Comparison of ENCODE assay signal across 9 cellular contexts in the genomic region with DNA sequence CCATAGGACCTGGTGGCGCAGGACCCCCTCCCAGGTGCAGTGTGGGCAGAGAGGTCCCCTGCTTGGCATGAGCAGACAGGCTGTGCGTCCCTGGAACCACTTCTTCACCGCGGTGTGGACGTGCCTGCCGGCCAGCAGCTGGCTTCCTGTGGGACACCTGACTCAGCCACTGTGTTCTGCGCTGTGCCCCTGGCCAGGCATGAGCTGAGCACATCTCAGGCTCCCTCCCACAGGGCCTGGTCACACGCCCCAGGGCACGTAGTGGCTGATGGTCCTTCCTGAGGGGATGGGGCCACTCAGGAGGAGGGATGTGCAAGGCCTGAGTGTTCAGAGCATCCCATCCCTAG. TPM values are rescaled to one million over a fixed set of nuclear protein-coding genes. Genes with fewer than 3 reads are reported as not detected.
A peak's percentile ranks its signal among the peaks of the same experiment; 100 is the strongest.
DNase-seq lines count a peak whose midpoint lies in the region; ATAC-seq and TF ChIP-seq lines count a peak whose summit lies in the region.
"Had no signal": no experiment of that assay in that cellular context is flagged by ENCODE, and none has a peak within 500 bp of the region (broad histone marks: within the 10 kb centered on the region; RNA-seq: fewer than 3 reads in every experiment).

No MANE protein-coding gene starts in this region.

- H3K27me3 ChIP-seq in adipocyte (replicated peaks; ENCODE audit: control insufficient read depth, insufficient read depth, low read length): no peaks in the 10 kb centered on the region
- no peaks in the 10 kb centered on the region for H3K27me3 ChIP-seq in rectal smooth muscle tissue (ENCODE audit: control insufficient read depth, insufficient read depth, low read length)

- peaks cover 72 to 95% of the 10 kb centered on the region in 2 donors for H3K36me3 Mint-ChIP-seq in CD14-positive monocyte

- H3K4me1 ChIP-seq in adipocyte (ENCODE audit: control insufficient read depth, insufficient read depth, low read length) (peaks cover 86% of the 10 kb centered on the region), rectal smooth muscle tissue (ENCODE audit: control insufficient read depth, insufficient read depth, low read length) (peaks cover 36% of the 10 kb centered on the region)

- H3K9me3 Mint-ChIP-seq in CD14-positive monocyte: no peaks in the 10 kb centered on the region
- H3K9me3 Mint-ChIP-seq: T-helper 1 cell treated with Interleukin-12 subunit alpha and Interleukin-12 subunit beta and Interleukin-4 antibody, amounts not matched to agents 30 μg/mL and 1 μg/mL, for 36 hours had no signal

- peaks cover 15% of the 10 kb centered on the region for H3K4me1 Mint-ChIP-seq in CD14-positive monocyte

- no peak overlapping the region for H3K4me3 Mint-ChIP-seq in CD14-positive monocyte
- H3K4me3 Mint-ChIP-seq: T-helper 1 cell treated with Interleukin-12 subunit alpha and Interleukin-12 subunit beta and Interleukin-4 antibody, amounts not matched to agents 30 μg/mL and 1 μg/mL, for 36 hours had no signal

- TF ChIP-seq CTCF in CD14-positive monocyte (IDR thresholded peaks at IDR 0.05): no peak

- peaks cover 17% of the 10 kb centered on the region for H3K36me3 ChIP-seq in adipocyte (ENCODE audit: control insufficient read depth, insufficient read depth, low read length, severe bottlenecking)
- peaks cover 9% of the 10 kb centered on the region for H3K36me3 ChIP-seq in rectal smooth muscle tissue (ENCODE audit: control insufficient read depth, insufficient read depth, low read length)

- H3K4me3 ChIP-seq in adipocyte (ENCODE audit: low read length): no peak overlapping the region
- no peak overlapping the region for H3K4me3 ChIP-seq in rectal smooth muscle tissue (ENCODE audit: low read length)

- H3K27ac ChIP-seq in rectal smooth muscle tissue (ENCODE audit: low read depth, low read length): peak overlapping the region; percentile 82

- peak overlapping the region in 2 of 7 donors; percentile 54 to 57 for H3K27ac Mint-ChIP-seq in CD14-positive monocyte
- H3K27ac Mint-ChIP-seq: T-helper 1 cell treated with Interleukin-12 subunit alpha and Interleukin-12 subunit beta and Interleukin-4 antibody, amounts not matched to agents 30 μg/mL and 1 μg/mL, for 36 hours had no signal

- intact Hi-C loops in CD14-positive monocyte (cut with micrococcal nuclease): no loop called here
- intact Hi-C loops in Right ventricle myocardium superior (cut with DNase I): no loop called here

- H3K9ac ChIP-seq in adipocyte (ENCODE audit: low read length) (peak overlapping the region; percentile 89), rectal smooth muscle tissue (ENCODE audit: low read length) (no peak overlapping the region)

- ATAC-seq in Right ventricle myocardium superior (ENCODE audit: poor library complexity) (peak; percentile 30), GM18868 (IDR thresholded peaks at IDR 0.05; ENCODE audit: unreplicated experiment) (no peak)

- no peaks in the 10 kb centered on the region for H3K27me3 Mint-ChIP-seq in CD14-positive monocyte (ENCODE audit: low read depth in 3 of 3)

- H3K9me3 ChIP-seq in adipocyte (ENCODE audit: control insufficient read depth, low read length): no peaks in the 10 kb centered on the region

- peak; percentile 34 for DNase-seq in CD14-positive monocyte (ENCODE audit: low spot score)
- DNase-seq in adipocyte (ENCODE audit: low read depth): no peak
- DNase-seq in Right ventricle myocardium superior: peak; percentile 77
- no peak for DNase-seq in SIG-M5 treated with dmso at 0.1 percent for 504 hours (lab: John Stamatoyannopoulos, UW; ENCODE audit: unreplicated experiment)
- DNase-seq in stimulated activated CD8-positive, alpha-beta memory T cell treated with anti-CD3 and anti-CD28 coated beads, Interleukin-4, amount 100 ng/mL, for 48 hours: no peak
- DNase-seq in T-helper 1 cell: no peak

RNA-seq across cellular contexts. Expression of a gene that starts 3.5 kb away (rescaled TPM):
- polyA plus RNA-seq in CD14-positive monocyte: not detected
- total RNA-seq in Right ventricle myocardium superior: 35.1 TPM

RNA-seq across cellular contexts. Expression of a gene that starts 18.6 kb away (rescaled TPM):
- polyA plus RNA-seq in CD14-positive monocyte: 10 to 100 TPM; 10.4 to 14.6 TPM
- total RNA-seq in Right ventricle myocardium superior: 11.4 TPM

RNA-seq across cellular contexts. Expression of a gene that starts 22.5 kb away (rescaled TPM):
- 100 to 1,000 TPM; 117 to 120 TPM for polyA plus RNA-seq in CD14-positive monocyte
- total RNA-seq in Right ventricle myocardium superior: 87.5 TPM

Comparison
In these comparisons a context has a peak if more than half of its experiments do, and no peak if none do; other contexts are left out.
1. DNase-seq: peak in CD14-positive monocyte (single experiment) and Right ventricle myocardium superior (single experiment); none in adipocyte (single experiment), SIG-M5 treated with dmso at 0.1 percent for 504 hours (single experiment), stimulated activated CD8-positive, alpha-beta memory T cell treated with anti-CD3 and anti-CD28 coated beads, Interleukin-4, amount 100 ng/mL, for 48 hours (single experiment) and T-helper 1 cell (0 of 5).